In the genomic region with DNA sequence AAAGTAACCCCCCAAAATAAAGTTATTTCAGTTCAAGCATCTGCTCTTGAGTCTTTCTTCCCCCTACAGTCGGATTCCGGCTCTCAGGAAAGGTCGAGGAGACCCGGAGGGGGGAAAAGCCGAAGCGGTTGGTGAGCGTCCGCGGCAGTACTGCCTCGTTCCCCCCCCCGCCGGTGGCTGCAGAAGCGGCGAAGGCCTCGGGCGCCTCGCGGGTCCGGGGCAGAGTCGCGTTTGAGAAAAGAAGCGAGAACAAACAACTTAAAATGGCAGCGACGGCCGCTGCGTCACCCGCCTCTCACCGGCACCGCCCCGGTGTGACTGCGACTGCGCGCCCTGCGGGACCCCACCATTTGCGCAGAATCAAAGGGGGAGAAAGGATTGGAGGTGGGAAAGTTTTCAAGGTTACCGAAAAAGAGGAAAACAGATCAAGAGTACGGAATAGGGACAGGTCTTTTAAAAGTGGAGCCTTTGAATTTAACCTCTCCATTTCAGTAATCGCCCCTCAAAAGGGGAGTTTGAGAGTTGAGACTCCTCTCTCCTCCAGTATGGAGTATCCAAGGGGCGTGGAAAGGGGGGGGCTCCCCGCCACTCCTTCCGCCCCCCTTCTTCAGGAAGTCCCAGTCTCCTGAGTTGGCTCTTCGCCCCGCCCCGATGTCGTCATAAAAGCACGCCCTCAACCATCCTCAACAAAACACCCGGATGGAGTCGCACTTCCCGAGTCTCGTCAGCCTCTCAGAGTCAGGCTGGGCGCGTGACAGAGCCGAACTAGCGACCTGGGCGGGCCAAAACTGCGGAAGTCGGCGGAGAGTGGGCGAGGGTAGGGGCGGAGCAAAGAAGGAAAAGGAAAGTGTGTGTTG, we compare ENCODE assay signal across 1 cellular context.
TF ChIP-seq lines count a peak whose summit lies in the region.

No MANE protein-coding gene starts in this region.

TF ChIP-seq in HepG2, 621 proteins besides CTCF, POLR2A, EP300 and RAD21 (continued from another document and continues in another):
- peak; percentile 47 for TF ChIP-seq HNF1A (IDR thresholded peaks at IDR 0.05; ENCODE audit: low read depth)
- no peak; the same call in 1 of the 2 replicates for TF ChIP-seq HNF1A (CRISPR knock-in tag; IDR thresholded peaks at IDR 0.05; ENCODE audit: borderline replicate concordance)
- TF ChIP-seq ZNF354B (CRISPR knock-in tag; IDR thresholded peaks at IDR 0.05), result no peak
- TF ChIP-seq, protein P1, sequence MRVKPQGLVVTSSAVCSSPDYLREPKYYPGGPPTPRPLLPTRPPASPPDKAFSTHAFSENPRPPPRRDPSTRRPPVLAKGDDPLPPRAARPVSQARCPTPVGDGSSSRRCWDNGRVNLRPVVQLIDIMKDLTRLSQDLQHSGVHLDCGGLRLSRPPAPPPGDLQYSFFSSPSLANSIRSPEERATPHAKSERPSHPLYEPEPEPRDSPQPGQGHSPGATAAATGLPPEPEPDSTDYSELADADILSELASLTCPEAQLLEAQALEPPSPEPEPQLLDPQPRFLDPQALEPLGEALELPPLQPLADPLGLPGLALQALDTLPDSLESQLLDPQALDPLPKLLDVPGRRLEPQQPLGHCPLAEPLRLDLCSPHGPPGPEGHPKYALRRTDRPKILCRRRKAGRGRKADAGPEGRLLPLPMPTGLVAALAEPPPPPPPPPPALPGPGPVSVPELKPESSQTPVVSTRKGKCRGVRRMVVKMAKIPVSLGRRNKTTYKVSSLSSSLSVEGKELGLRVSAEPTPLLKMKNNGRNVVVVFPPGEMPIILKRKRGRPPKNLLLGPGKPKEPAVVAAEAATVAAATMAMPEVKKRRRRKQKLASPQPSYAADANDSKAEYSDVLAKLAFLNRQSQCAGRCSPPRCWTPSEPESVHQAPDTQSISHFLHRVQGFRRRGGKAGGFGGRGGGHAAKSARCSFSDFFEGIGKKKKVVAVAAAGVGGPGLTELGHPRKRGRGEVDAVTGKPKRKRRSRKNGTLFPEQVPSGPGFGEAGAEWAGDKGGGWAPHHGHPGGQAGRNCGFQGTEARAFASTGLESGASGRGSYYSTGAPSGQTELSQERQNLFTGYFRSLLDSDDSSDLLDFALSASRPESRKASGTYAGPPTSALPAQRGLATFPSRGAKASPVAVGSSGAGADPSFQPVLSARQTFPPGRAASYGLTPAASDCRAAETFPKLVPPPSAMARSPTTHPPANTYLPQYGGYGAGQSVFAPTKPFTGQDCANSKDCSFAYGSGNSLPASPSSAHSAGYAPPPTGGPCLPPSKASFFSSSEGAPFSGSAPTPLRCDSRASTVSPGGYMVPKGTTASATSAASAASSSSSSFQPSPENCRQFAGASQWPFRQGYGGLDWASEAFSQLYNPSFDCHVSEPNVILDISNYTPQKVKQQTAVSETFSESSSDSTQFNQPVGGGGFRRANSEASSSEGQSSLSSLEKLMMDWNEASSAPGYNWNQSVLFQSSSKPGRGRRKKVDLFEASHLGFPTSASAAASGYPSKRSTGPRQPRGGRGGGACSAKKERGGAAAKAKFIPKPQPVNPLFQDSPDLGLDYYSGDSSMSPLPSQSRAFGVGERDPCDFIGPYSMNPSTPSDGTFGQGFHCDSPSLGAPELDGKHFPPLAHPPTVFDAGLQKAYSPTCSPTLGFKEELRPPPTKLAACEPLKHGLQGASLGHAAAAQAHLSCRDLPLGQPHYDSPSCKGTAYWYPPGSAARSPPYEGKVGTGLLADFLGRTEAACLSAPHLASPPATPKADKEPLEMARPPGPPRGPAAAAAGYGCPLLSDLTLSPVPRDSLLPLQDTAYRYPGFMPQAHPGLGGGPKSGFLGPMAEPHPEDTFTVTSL (CRISPR knock-in tag; IDR thresholded peaks at IDR 0.05; ENCODE audit: borderline replicate concordance), result no peak
- no peak for TF ChIP-seq RORA (CRISPR knock-in tag; IDR thresholded peaks at IDR 0.05)
- peak; percentile 3; the same call in 1 of the 2 replicates for TF ChIP-seq KDM3A (CRISPR knock-in tag; IDR thresholded peaks at IDR 0.05; ENCODE audit: low read depth)
- TF ChIP-seq KDM2A (CRISPR knock-in tag; IDR thresholded peaks at IDR 0.05; ENCODE audit: borderline replicate concordance, low read depth), result peak; percentile 87
- peak; percentile 79 for TF ChIP-seq NFYC (CRISPR knock-in tag; IDR thresholded peaks at IDR 0.05)
- no peak for TF ChIP-seq ZNF138 (CRISPR knock-in tag; IDR thresholded peaks at IDR 0.05; ENCODE audit: low read depth)
- TF ChIP-seq, protein P2, sequence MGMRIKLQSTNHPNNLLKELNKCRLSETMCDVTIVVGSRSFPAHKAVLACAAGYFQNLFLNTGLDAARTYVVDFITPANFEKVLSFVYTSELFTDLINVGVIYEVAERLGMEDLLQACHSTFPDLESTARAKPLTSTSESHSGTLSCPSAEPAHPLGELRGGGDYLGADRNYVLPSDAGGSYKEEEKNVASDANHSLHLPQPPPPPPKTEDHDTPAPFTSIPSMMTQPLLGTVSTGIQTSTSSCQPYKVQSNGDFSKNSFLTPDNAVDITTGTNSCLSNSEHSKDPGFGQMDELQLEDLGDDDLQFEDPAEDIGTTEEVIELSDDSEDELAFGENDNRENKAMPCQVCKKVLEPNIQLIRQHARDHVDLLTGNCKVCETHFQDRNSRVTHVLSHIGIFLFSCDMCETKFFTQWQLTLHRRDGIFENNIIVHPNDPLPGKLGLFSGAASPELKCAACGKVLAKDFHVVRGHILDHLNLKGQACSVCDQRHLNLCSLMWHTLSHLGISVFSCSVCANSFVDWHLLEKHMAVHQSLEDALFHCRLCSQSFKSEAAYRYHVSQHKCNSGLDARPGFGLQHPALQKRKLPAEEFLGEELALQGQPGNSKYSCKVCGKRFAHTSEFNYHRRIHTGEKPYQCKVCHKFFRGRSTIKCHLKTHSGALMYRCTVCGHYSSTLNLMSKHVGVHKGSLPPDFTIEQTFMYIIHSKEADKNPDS (CRISPR knock-in tag; IDR thresholded peaks at IDR 0.05), result no peak
- TF ChIP-seq ZNF383 (CRISPR knock-in tag; IDR thresholded peaks at IDR 0.05; ENCODE audit: borderline replicate concordance), result no peak; the same call in 1 of the 2 replicates
- TF ChIP-seq ZNF547 (CRISPR knock-in tag; IDR thresholded peaks at IDR 0.05), result peak; percentile 94
- TF ChIP-seq, protein P3, sequence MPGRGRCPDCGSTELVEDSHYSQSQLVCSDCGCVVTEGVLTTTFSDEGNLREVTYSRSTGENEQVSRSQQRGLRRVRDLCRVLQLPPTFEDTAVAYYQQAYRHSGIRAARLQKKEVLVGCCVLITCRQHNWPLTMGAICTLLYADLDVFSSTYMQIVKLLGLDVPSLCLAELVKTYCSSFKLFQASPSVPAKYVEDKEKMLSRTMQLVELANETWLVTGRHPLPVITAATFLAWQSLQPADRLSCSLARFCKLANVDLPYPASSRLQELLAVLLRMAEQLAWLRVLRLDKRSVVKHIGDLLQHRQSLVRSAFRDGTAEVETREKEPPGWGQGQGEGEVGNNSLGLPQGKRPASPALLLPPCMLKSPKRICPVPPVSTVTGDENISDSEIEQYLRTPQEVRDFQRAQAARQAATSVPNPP (CRISPR knock-in tag; IDR thresholded peaks at IDR 0.05), result no peak
- peak; percentile 75; the same call in 1 of the 2 replicates for TF ChIP-seq SP1 (IDR thresholded peaks at IDR 0.05)
- peak; percentile 89 for TF ChIP-seq SP1 (CRISPR knock-in tag; IDR thresholded peaks at IDR 0.05)
- peak; percentile 62; the same call in 1 of the 2 replicates for TF ChIP-seq ZNF335 (CRISPR knock-in tag; IDR thresholded peaks at IDR 0.05)
- TF ChIP-seq, protein P4, sequence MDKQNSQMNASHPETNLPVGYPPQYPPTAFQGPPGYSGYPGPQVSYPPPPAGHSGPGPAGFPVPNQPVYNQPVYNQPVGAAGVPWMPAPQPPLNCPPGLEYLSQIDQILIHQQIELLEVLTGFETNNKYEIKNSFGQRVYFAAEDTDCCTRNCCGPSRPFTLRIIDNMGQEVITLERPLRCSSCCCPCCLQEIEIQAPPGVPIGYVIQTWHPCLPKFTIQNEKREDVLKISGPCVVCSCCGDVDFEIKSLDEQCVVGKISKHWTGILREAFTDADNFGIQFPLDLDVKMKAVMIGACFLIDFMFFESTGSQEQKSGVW (CRISPR knock-in tag; IDR thresholded peaks at IDR 0.05; ENCODE audit: borderline replicate concordance), result no peak
- peak; percentile 60 for TF ChIP-seq RELA (CRISPR knock-in tag; IDR thresholded peaks at IDR 0.05)
- peak; percentile 60; the same call in 1 of the 2 replicates for TF ChIP-seq ZNF180 (CRISPR knock-in tag; IDR thresholded peaks at IDR 0.05; ENCODE audit: borderline replicate concordance, low read depth)
- TF ChIP-seq KLF12 (CRISPR knock-in tag; IDR thresholded peaks at IDR 0.05; ENCODE audit: borderline replicate concordance), result no peak; the same call in 1 of the 2 replicates
- TF ChIP-seq, protein P5, sequence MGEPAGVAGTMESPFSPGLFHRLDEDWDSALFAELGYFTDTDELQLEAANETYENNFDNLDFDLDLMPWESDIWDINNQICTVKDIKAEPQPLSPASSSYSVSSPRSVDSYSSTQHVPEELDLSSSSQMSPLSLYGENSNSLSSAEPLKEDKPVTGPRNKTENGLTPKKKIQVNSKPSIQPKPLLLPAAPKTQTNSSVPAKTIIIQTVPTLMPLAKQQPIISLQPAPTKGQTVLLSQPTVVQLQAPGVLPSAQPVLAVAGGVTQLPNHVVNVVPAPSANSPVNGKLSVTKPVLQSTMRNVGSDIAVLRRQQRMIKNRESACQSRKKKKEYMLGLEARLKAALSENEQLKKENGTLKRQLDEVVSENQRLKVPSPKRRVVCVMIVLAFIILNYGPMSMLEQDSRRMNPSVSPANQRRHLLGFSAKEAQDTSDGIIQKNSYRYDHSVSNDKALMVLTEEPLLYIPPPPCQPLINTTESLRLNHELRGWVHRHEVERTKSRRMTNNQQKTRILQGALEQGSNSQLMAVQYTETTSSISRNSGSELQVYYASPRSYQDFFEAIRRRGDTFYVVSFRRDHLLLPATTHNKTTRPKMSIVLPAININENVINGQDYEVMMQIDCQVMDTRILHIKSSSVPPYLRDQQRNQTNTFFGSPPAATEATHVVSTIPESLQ (CRISPR knock-in tag; conservative IDR thresholded peaks at IDR 0.05), result peak; percentile 52; the same call in 1 of the 2 replicates
- peak; percentile 86; the same call in 1 of the 2 replicates for TF ChIP-seq CERS6 (CRISPR knock-in tag; IDR thresholded peaks at IDR 0.05)
- no peak for TF ChIP-seq HOXA7 (CRISPR knock-in tag; IDR thresholded peaks at IDR 0.05)
- TF ChIP-seq TMF1 (CRISPR knock-in tag; IDR thresholded peaks at IDR 0.05; ENCODE audit: low read depth), result no peak
- no peak for TF ChIP-seq SNAI1 (CRISPR knock-in tag; IDR thresholded peaks at IDR 0.05; ENCODE audit: borderline replicate concordance)
- TF ChIP-seq ZNF124 (CRISPR knock-in tag; IDR thresholded peaks at IDR 0.05), result no peak; the same call in 1 of the 2 replicates
- no peak; the same call in 1 of the 2 replicates for TF ChIP-seq FOXC1 (CRISPR knock-in tag; IDR thresholded peaks at IDR 0.05; ENCODE audit: borderline replicate concordance)
- TF ChIP-seq ATF7-NPFF (CRISPR knock-in tag; IDR thresholded peaks at IDR 0.05; ENCODE audit: low read depth), result no peak
- no peak; the same call in 1 of the 2 replicates for TF ChIP-seq E2F5 (CRISPR knock-in tag; conservative IDR thresholded peaks at IDR 0.05)
- no peak for TF ChIP-seq KLF11 (CRISPR knock-in tag; IDR thresholded peaks at IDR 0.05)
- no peak for TF ChIP-seq MIER2 (CRISPR knock-in tag; IDR thresholded peaks at IDR 0.05)
- TF ChIP-seq ZSCAN21 (CRISPR knock-in tag; IDR thresholded peaks at IDR 0.05; ENCODE audit: borderline replicate concordance), result 0 out of 2 replicates have a peak, but pooled peaks have one; percentile 71
- no peak for TF ChIP-seq FLYWCH1 (CRISPR knock-in tag; IDR thresholded peaks at IDR 0.05)
- TF ChIP-seq IRF2 (CRISPR knock-in tag; IDR thresholded peaks at IDR 0.05), result peak; percentile 78
- TF ChIP-seq POLR2AphosphoS2 (IDR thresholded peaks at IDR 0.05; ENCODE audit: low read depth, low read length), result peak; percentile 98
- TF ChIP-seq HDAC1 (CRISPR knock-in tag; IDR thresholded peaks at IDR 0.05), result peak; percentile 50
- TF ChIP-seq ZNF652 (CRISPR knock-in tag; IDR thresholded peaks at IDR 0.05; ENCODE audit: borderline replicate concordance, low read depth), result peak; percentile 22; the same call in 1 of the 2 replicates
